Comparison of ENCODE assay signal across 21 cellular contexts in genomic region chr14:55221968-55222367, GRCh38. TPM values are rescaled to one million over a fixed set of nuclear protein-coding genes. Genes with fewer than 3 reads are reported as not detected.
"Had no signal": no experiment of that assay in that cellular context is flagged by ENCODE, and none has a peak within 500 bp of the region (broad histone marks: within the 10 kb centered on the region; RNA-seq: fewer than 3 reads in every experiment).

No MANE protein-coding gene starts in this region.

- H3K4me1 ChIP-seq: colonic mucosa, esophagus muscularis mucosa, gastroesophageal sphincter, right atrium auricular region, sigmoid colon, tibial artery, upper lobe of right lung, vagina had no signal

- DNase-seq: colonic mucosa; effector CD4-positive, alpha-beta T cell; endodermal cell; glutamatergic neuron; kidney; mucosa of descending colon; naive thymus-derived CD8-positive, alpha-beta T cell; sigmoid colon; stimulated activated CD4-positive, alpha-beta T cell treated with anti-CD3 and anti-CD28 coated beads, Interleukin-12 subunit alpha, Interleukin-12 subunit beta, amount 100 ng/mL, for 4 hours; stimulated activated CD4-positive, alpha-beta T cell treated with anti-CD3 and anti-CD28 coated beads, Interleukin-2, amount 100 ng/mL, for 48 hours; stimulated activated CD8-positive, alpha-beta memory T cell treated with anti-CD3 and anti-CD28 coated beads, Interleukin-4, amount 100 ng/mL, for 48 hours; tibial artery; upper lobe of right lung had no signal

- ATAC-seq: gastroesophageal sphincter; left lobe of liver; mucosa of descending colon; naive thymus-derived CD8-positive, alpha-beta T cell; upper lobe of right lung had no signal

- H3K9me3 ChIP-seq: upper lobe of right lung, vagina had no signal

- FAIRE-seq: endothelial cell of umbilical vein had no signal

- H3K27ac ChIP-seq: colonic mucosa, esophagus muscularis mucosa, gastroesophageal sphincter, neutrophil, right atrium auricular region, sigmoid colon, tibial artery, upper lobe of right lung, vagina had no signal

- H3K4me3 ChIP-seq: colonic mucosa, esophagus muscularis mucosa, gastroesophageal sphincter, mucosa of descending colon, right atrium auricular region, sigmoid colon, skin epidermis, tibial artery, upper lobe of right lung, vagina had no signal

- H3K27me3 ChIP-seq: colonic mucosa, esophagus muscularis mucosa, gastroesophageal sphincter, neutrophil, right atrium auricular region, sigmoid colon, tibial artery, upper lobe of right lung, vagina had no signal

- H3K36me3 ChIP-seq: colonic mucosa, esophagus muscularis mucosa, gastroesophageal sphincter, neutrophil, right atrium auricular region, sigmoid colon, tibial artery, upper lobe of right lung, vagina had no signal

RNA-seq across cellular contexts. Expression of gene DLGAP5, which starts 30.6 kb away (rescaled TPM):
- total RNA-seq: naive thymus-derived CD8-positive, alpha-beta T cell had no signal
- polyA plus RNA-seq: naive thymus-derived CD8-positive, alpha-beta T cell had no signal
